ENCODE assay signal across 21 cellular contexts in the genomic region with DNA sequence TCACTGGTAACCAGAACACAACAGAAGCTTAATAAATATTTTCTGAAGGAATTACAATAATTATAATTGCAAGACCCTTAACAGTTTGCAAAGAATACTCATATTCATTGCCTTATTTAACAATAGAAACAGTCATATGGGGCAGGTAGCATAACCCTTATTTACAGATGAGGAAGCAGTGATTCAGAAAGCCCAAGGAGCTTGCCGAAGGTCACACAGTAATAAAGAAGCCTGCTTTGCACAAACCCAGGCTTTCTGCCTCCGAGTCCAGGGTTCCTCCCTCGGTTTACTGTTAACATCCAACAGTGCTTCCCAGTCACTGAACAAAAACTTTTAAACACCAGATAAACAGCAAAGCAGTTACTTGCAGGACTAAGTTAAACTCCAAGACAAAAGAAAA. TPM values are rescaled to one million over a fixed set of nuclear protein-coding genes. Genes with fewer than 3 reads are reported as not detected.
DNase-seq lines count a peak whose midpoint lies in the region; ATAC-seq, FAIRE-seq and TF ChIP-seq lines count a peak whose summit lies in the region.
"Had no signal": no experiment of that assay in that cellular context is flagged by ENCODE, and none has a peak within 500 bp of the region (broad histone marks: within the 10 kb centered on the region; RNA-seq: fewer than 3 reads in every experiment).

No MANE protein-coding gene starts in this region.

- TF ChIP-seq RAD21 in SK-N-SH (IDR thresholded peaks at IDR 0.05; ENCODE audit: low read length): no peak

- no peak overlapping the region for H3K9ac ChIP-seq in SK-N-SH

- H3K27me3 ChIP-seq in SK-N-SH (ENCODE audit: insufficient read depth) (no peaks in the 10 kb centered on the region), small intestine (ENCODE audit: control insufficient read depth in 2 of 2, insufficient read depth in 2 of 2, low read length in 2 of 2) (no peaks in the 10 kb centered on the region)

- peaks cover 16% of the 10 kb centered on the region for H3F3A ChIP-seq in SK-N-SH (replicated peaks; ENCODE audit: insufficient read depth)

- CTCF ChIA-PET in SK-N-SH (lab: Yijun Ruan, JAX): interaction anchor here (0.7 to 2.5 kb wide), 6 partner anchors 10 to 226 kb away, joined by 3 to 10 read pairs (median 3); no protein-coding TSS in a partner anchor

- TF ChIP-seq CTCF in SK-N-SH (IDR thresholded peaks at IDR 0.05): no peak

- POLR2A ChIA-PET in SK-N-SH (lab: Yijun Ruan, JAX): no interaction called here

- intact Hi-C loops in left colon (cut with DNase I, micrococcal nuclease): no loop called here

- H3K36me3 ChIP-seq in SK-N-SH (replicated peaks in 1 of 2; ENCODE audit: control insufficient read depth in 1 of 2, insufficient read depth in 2 of 2, low read length in 1 of 2): no peaks in the 10 kb centered on the region
- no peaks in the 10 kb centered on the region for H3K36me3 ChIP-seq in small intestine (ENCODE audit: control insufficient read depth in 2 of 2, insufficient read depth in 2 of 2, low read length in 2 of 2)
- H3K36me3 ChIP-seq: SJCRH30 had no signal

- H3K79me2 ChIP-seq in SK-N-SH (ENCODE audit: insufficient read depth): no peaks in the 10 kb centered on the region

- H3K27ac ChIP-seq in SK-N-SH (ENCODE audit: low read depth in 2 of 2, low read length in 1 of 2) (peak overlapping the region; percentile 4 to 12; a peak in 1 of 4 replicates), epithelial cell of prostate (peak overlapping the region; percentile 60), small intestine (ENCODE audit: low read depth in 1 of 2, low read length in 1 of 2) (no peak overlapping the region)
- H3K27ac ChIP-seq: SJCRH30 had no signal

- no peaks in the 10 kb centered on the region for H4K20me1 ChIP-seq in SK-N-SH (ENCODE audit: insufficient read depth)

- FAIRE-seq in small intestine (lab: Jason Lieb, UNC): no peak
- FAIRE-seq: GM19239, K562 had no signal

- peaks cover 0 to 28% of the 10 kb centered on the region in 2 experiments; a peak in 2 of 4 replicates for H3K4me1 ChIP-seq in SK-N-SH (ENCODE audit: control insufficient read depth in 1 of 2, insufficient read depth in 2 of 2, low read depth in 1 of 2, low read length in 1 of 2)
- no peaks in the 10 kb centered on the region for H3K4me1 ChIP-seq in small intestine (ENCODE audit: control insufficient read depth in 2 of 2, insufficient read depth in 1 of 2, low read depth in 1 of 2, low read length in 1 of 2)

- no peak for TF ChIP-seq EP300 in SK-N-SH (IDR thresholded peaks at IDR 0.05; ENCODE audit: borderline replicate concordance in 1 of 2, low read depth in 1 of 2, low read length in 1 of 2)

- peak; percentile 76 for ATAC-seq in left colon
- ATAC-seq: K562 had no signal

- H3K9me3 ChIP-seq in SK-N-SH (no peaks in the 10 kb centered on the region), small intestine (ENCODE audit: control insufficient read depth, low read depth) (no peaks in the 10 kb centered on the region)

- H3K4me2 ChIP-seq in SK-N-SH: peak overlapping the region; percentile 20

- no peak overlapping the region for H3K4me3 ChIP-seq in SK-N-SH (ENCODE audit: low read depth in 2 of 2, low read length in 1 of 2)
- H3K4me3 ChIP-seq in small intestine (ENCODE audit: low read depth in 1 of 2, low read length in 2 of 2): no peak overlapping the region
- H3K4me3 ChIP-seq: K562, SJCRH30 had no signal

- DNase-seq in SK-N-SH: no peak
- DNase-seq in epithelial cell of prostate (ENCODE audit: low read depth, low spot score): no peak
- DNase-seq in left colon: no peak
- peak; percentile 11 for DNase-seq in small intestine
- no peak for DNase-seq in occipital lobe (lab: John Stamatoyannopoulos, UW)
- DNase-seq in activated gamma-delta T cell (lab: John Stamatoyannopoulos, UW): no peak
- DNase-seq in AML-193 (lab: John Stamatoyannopoulos, UW): no peak
- no peak for DNase-seq in DMS 273 treated with DMSO at 0.1 percent for 48 hours (lab: John Stamatoyannopoulos, UW)
- DNase-seq: ACHN; COR-L47; DMS153; H9; MV-4-11; NCI-H1417 treated with DMSO at 0.1 percent for 48 hours; NCI-H1930; NCI-H446; NK-92 treated with Interleukin-12 subunit alpha and Interleukin-12 subunit beta, amount 100 ng/mL, for 24 hours; RPMI8226 had no signal

- H2AFZ ChIP-seq in SK-N-SH (ENCODE audit: low read depth): no peak overlapping the region

- WGBS in SK-N-SH (ENCODE audit: low lambda C conversion rate): 84% methylated on average over 3 of the region's 3 CpGs
- WGBS in small intestine, 3 donors: 46 to 69% (median 56%) methylated on average over 3 of the region's 3 CpGs

- H3K9me2 ChIP-seq in SK-N-SH: no peaks in the 10 kb centered on the region

TF ChIP-seq in SK-N-SH, 30 proteins besides CTCF, POLR2A, EP300 and RAD21:
- TF ChIP-seq JUND (IDR thresholded peaks at IDR 0.05): no peak
- no peak for TF ChIP-seq FOXM1 (IDR thresholded peaks at IDR 0.05; ENCODE audit: low read depth)
- no peak for TF ChIP-seq FOXJ3 (CRISPR knock-in tag; IDR thresholded peaks at IDR 0.05)
- TF ChIP-seq, protein P1, sequence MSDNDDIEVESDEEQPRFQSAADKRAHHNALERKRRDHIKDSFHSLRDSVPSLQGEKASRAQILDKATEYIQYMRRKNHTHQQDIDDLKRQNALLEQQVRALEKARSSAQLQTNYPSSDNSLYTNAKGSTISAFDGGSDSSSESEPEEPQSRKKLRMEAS (IDR thresholded peaks at IDR 0.05; ENCODE audit: low read depth): no peak

RNA-seq across cellular contexts. Expression of a gene that starts 35.3 kb away (rescaled TPM):
- polyA plus RNA-seq in SK-N-SH (2012; rRNA removed) (2.8 and 3.0 TPM in 2 replicates), small intestine (1 to 10 TPM in 2 of 3 donors, under 1 TPM in 1; 0.22 to 1.4 (median 1.1) TPM)
- polyA plus RNA-seq in SK-N-SH (2012; cell fraction: cytosol; rRNA removed): 2.7 and 2.9 TPM in 2 replicates
- 5.1 and 5.6 TPM in 2 replicates for polyA plus RNA-seq in SK-N-SH (2012; cell fraction: nucleus; rRNA removed)
- total RNA-seq in left colon (1 to 10 TPM; 7.9 to 8.0 TPM), occipital lobe (89.5 TPM)
- total RNA-seq: SJCRH30 had no signal

Comparison
In these comparisons a context has a peak if more than half of its experiments do, and no peak if none do; other contexts are left out.
1. H3K27ac ChIP-seq: peak in SK-N-SH (2 of 2) and epithelial cell of prostate (single experiment); none in small intestine (0 of 2).
2. RNA of a gene that starts 35.3 kb away (total RNA-seq): 89.5 TPM in occipital lobe (single experiment); 7.9 to 8.0 TPM in left colon; every median in the first group is over 10 times any median in the second.